ENCODE assay signal across 22 cellular contexts in genomic region chr1:156073110-156073693, GRCh38. TPM values are rescaled to one million over a fixed set of nuclear protein-coding genes. Genes with fewer than 3 reads are reported as not detected.
DNase-seq lines count a peak whose midpoint lies in the region; TF ChIP-seq lines count a peak whose summit lies in the region.
"Had no signal": no experiment of that assay in that cellular context is flagged by ENCODE, and none has a peak within 500 bp of the region (broad histone marks: within the 10 kb centered on the region; RNA-seq: fewer than 3 reads in every experiment).

No MANE protein-coding gene starts in this region.

- no peak overlapping the region for H4K8ac ChIP-seq in H9 (replicated peaks; ENCODE audit: insufficient read length, low read depth, low read length)

- no peak overlapping the region for H3K18ac ChIP-seq in H9 (ENCODE audit: insufficient read length, low read depth, low read length)

- CTCF ChIA-PET in OCI-LY7 (lab: Charles Lee; ENCODE audit: unreplicated experiment), result no interaction called here

- H3K23ac ChIP-seq in H9 (ENCODE audit: insufficient read length, low read depth, low read length), result no peak overlapping the region

- no peaks in the 10 kb centered on the region for H3K27me3 ChIP-seq in H9 (ENCODE audit: insufficient read depth, low read length)
- no peaks in the 10 kb centered on the region for H3K27me3 ChIP-seq in suprapubic skin
- H3K27me3 ChIP-seq: SJSA1 had no signal

- H3K9me2 ChIP-seq in OCI-LY7 (ENCODE audit: insufficient read depth, low read length), result no peaks in the 10 kb centered on the region

- H3K27ac ChIP-seq in H9 (ENCODE audit: insufficient read length, low read depth, low read length), result no peak overlapping the region
- peak overlapping the region; percentile 93 for H3K27ac ChIP-seq in SK-N-MC
- no peak overlapping the region for H3K27ac ChIP-seq in suprapubic skin
- no peak overlapping the region for H3K27ac ChIP-seq in OCI-LY7 (ENCODE audit: low read depth, low read length, poor library complexity, severe bottlenecking)
- H3K27ac ChIP-seq: RWPE1, SJSA1 had no signal

- no peak overlapping the region for H2BK20ac ChIP-seq in H9 (ENCODE audit: low read depth, low read length, poor library complexity, severe bottlenecking)

- H2BK5ac ChIP-seq in H9 (ENCODE audit: insufficient read length, low read length), result no peak overlapping the region

- H3K4me3 Mint-ChIP-seq in H9 (peak overlapping the region in 1 of 2 experiments; percentile 48; a peak in 2 of 5 replicates), progenitor cell of endocrine pancreas (ENCODE audit: low read depth) (no peak overlapping the region)
- H3K4me3 Mint-ChIP-seq: B cell; CD4-positive, CD25-positive, alpha-beta regulatory T cell had no signal

- no peaks in the 10 kb centered on the region for H3K9me3 Mint-ChIP-seq in H9
- H3K9me3 Mint-ChIP-seq in progenitor cell of endocrine pancreas (ENCODE audit: low read depth), result no peaks in the 10 kb centered on the region
- H3K9me3 Mint-ChIP-seq: CD4-positive, CD25-positive, alpha-beta regulatory T cell; IgD-negative memory B cell had no signal

- H3K36me3 Mint-ChIP-seq in H9 (ENCODE audit: insufficient read depth in 1 of 3, low read depth in 3 of 3) (peaks cover 13 to 60% (median 59%) of the 10 kb centered on the region in 3 experiments; a peak in 6 of 7 replicates), progenitor cell of endocrine pancreas (ENCODE audit: insufficient read depth) (peaks cover 26% of the 10 kb centered on the region)
- H3K36me3 Mint-ChIP-seq: CD4-positive, CD25-positive, alpha-beta regulatory T cell; IgD-negative memory B cell had no signal

- H2BK15ac ChIP-seq in H9 (ENCODE audit: low read depth, low read length), result no peak overlapping the region

- H3K4me3 ChIP-seq in SK-N-MC (peak overlapping the region; percentile 51), iPS-18c (ENCODE audit: insufficient read depth, low read depth, low read length) (peak overlapping the region; percentile 32; the same call in 1 of the 2 replicates), suprapubic skin (no peak overlapping the region), OCI-LY7 (ENCODE audit: low read depth, low read length, poor library complexity, severe bottlenecking) (no peak overlapping the region)
- H3K4me3 ChIP-seq: SJSA1 had no signal

- no peak overlapping the region for H3K4ac ChIP-seq in H9 (ENCODE audit: low read depth, low read length)

- no peak overlapping the region for H2AK5ac ChIP-seq in H9 (ENCODE audit: insufficient read length, low read length)

- peaks cover 67 to 78% of the 10 kb centered on the region in 2 experiments for H3K4me1 Mint-ChIP-seq in H9
- H3K4me1 Mint-ChIP-seq in progenitor cell of endocrine pancreas (ENCODE audit: low read depth), result peaks cover 41% of the 10 kb centered on the region
- H3K4me1 Mint-ChIP-seq: CD4-positive, CD25-positive, alpha-beta regulatory T cell had no signal

- no TSS peak for BruUV-seq in OCI-LY7 (replicated peaks; lab: Mats Ljungman, UMichigan)

- no peak overlapping the region; the same call in 1 of the 2 replicates for H3K14ac ChIP-seq in H9 (ENCODE audit: insufficient read depth, low read length)

- H3K4me2 ChIP-seq in H9 (ENCODE audit: insufficient read depth, insufficient read length, low read length), result no peak overlapping the region
- no peak overlapping the region for H3K4me2 ChIP-seq in OCI-LY7 (ENCODE audit: low read length)

- no CpG with 5 or more reads among the region's 1 CpG for WGBS in H9 (ENCODE audit: extremely low coverage, insufficient read length, low lambda C conversion rate)
- WGBS in suprapubic skin, result 67% methylated on average over 1 of the region's 1 CpG

- no peak overlapping the region for H3K56ac ChIP-seq in H9 (ENCODE audit: insufficient read length, low read depth, low read length)

- H3K9me3 ChIP-seq in H9 (ENCODE audit: control insufficient read depth, low read depth, low read length) (no peaks in the 10 kb centered on the region), SK-N-MC (ENCODE audit: low read depth, low read length) (no peaks in the 10 kb centered on the region), iPS-18c (ENCODE audit: control insufficient read depth, insufficient read depth, low read length) (no peaks in the 10 kb centered on the region), suprapubic skin (no peaks in the 10 kb centered on the region), OCI-LY7 (ENCODE audit: low read length) (no peaks in the 10 kb centered on the region)
- H3K9me3 ChIP-seq: Caco-2, SJSA1 had no signal

- H3K27ac Mint-ChIP-seq in H9 (peak overlapping the region in 2 of 3 experiments; percentile 75 to 94; a peak in 4 of 7 replicates), progenitor cell of endocrine pancreas (peak overlapping the region; percentile 92)
- H3K27ac Mint-ChIP-seq: B cell; CD4-positive, CD25-positive, alpha-beta regulatory T cell; IgD-negative memory B cell had no signal

- TF ChIP-seq POLR2A in suprapubic skin (IDR thresholded peaks at IDR 0.05), result no peak

- no peak for DNase-seq in H9
- DNase-seq in SK-N-MC (ENCODE audit: low read depth, low spot score), result no peak
- DNase-seq in progenitor cell of endocrine pancreas (ENCODE audit: low spot score, unreplicated experiment), result no peak
- DNase-seq in GF-D8 (lab: John Stamatoyannopoulos, UW), result no peak
- DNase-seq in suprapubic skin (ENCODE audit: low spot score in 2 of 2), result no peak
- no peak for DNase-seq in OCI-LY7 (ENCODE audit: low spot score)
- DNase-seq: Caco-2; CD4-positive, CD25-positive, alpha-beta regulatory T cell; EL; HCEC 1CT; Kasumi-1; MM.1S; NCI-H1105; NCI-H1694; NCI-H226; NCI-H526; OCI-M1 had no signal

- H2BK120ac ChIP-seq in H9 (ENCODE audit: low read depth, low read length, poor library complexity, severe bottlenecking), result no peak overlapping the region

- H3K79me2 ChIP-seq in H9 (ENCODE audit: insufficient read depth, low read length), result peaks cover 1% of the 10 kb centered on the region; the same call in 1 of the 2 replicates
- 0 out of 2 replicates have a peak, but pooled peaks cover 3% of the 10 kb centered on the region for H3K79me2 ChIP-seq in OCI-LY7 (ENCODE audit: insufficient read depth, low read depth, low read length)

- H3K36me3 ChIP-seq in SK-N-MC (ENCODE audit: insufficient read depth, low read length) (peaks cover 39% of the 10 kb centered on the region), suprapubic skin (peaks cover 14% of the 10 kb centered on the region), OCI-LY7 (ENCODE audit: insufficient read depth, low read length) (no peaks in the 10 kb centered on the region)

- no peak overlapping the region for H4K5ac ChIP-seq in H9 (ENCODE audit: insufficient read length, low read depth, low read length)

- no peak for TF ChIP-seq EP300 in suprapubic skin (IDR thresholded peaks at IDR 0.05)

- no peak for TF ChIP-seq CTCF in H9 (conservative IDR thresholded peaks at IDR 0.05)
- no peak for TF ChIP-seq CTCF in progenitor cell of endocrine pancreas (IDR thresholded peaks at IDR 0.05; ENCODE audit: unreplicated experiment)
- TF ChIP-seq CTCF in suprapubic skin (IDR thresholded peaks at IDR 0.05), result no peak
- TF ChIP-seq CTCF in OCI-LY7 (conservative IDR thresholded peaks at IDR 0.05; ENCODE audit: low read length), result no peak

- no peaks in the 10 kb centered on the region for H3K79me1 ChIP-seq in H9 (ENCODE audit: insufficient read depth, low read depth, low read length, poor library complexity, severe bottlenecking)

- H2BK12ac ChIP-seq in H9 (ENCODE audit: insufficient read length, low read depth, low read length), result no peak overlapping the region

- H4K91ac ChIP-seq in H9 (ENCODE audit: insufficient read length, low read depth, low read length), result no peak overlapping the region

- H3K4me1 ChIP-seq in H9 (ENCODE audit: insufficient read depth, low read length) (peaks cover 26% of the 10 kb centered on the region), suprapubic skin (peaks cover 20% of the 10 kb centered on the region), OCI-LY7 (ENCODE audit: insufficient read depth, low read length, poor library complexity, severe bottlenecking) (peaks cover 24% of the 10 kb centered on the region)
- H3K4me1 ChIP-seq: Caco-2, SJSA1 had no signal

- POLR2A ChIA-PET in OCI-LY7 (lab: Charles Lee), result interaction anchor here (0.6 kb wide), 1 partner anchor 394 kb away, joined by 3 read pairs; no protein-coding TSS in a partner anchor

- no peaks in the 10 kb centered on the region for H3K23me2 ChIP-seq in H9 (ENCODE audit: insufficient read length, low read depth, low read length, poor library complexity, severe bottlenecking)

- H3T11ph ChIP-seq in H9 (ENCODE audit: low read length), result no peak overlapping the region

- H4K20me1 ChIP-seq in H9 (ENCODE audit: control insufficient read depth, insufficient read depth, insufficient read length) (no peaks in the 10 kb centered on the region), OCI-LY7 (ENCODE audit: insufficient read depth, low read length) (no peaks in the 10 kb centered on the region)

- H3K9ac ChIP-seq in H9 (ENCODE audit: extremely low read depth, insufficient read length, low read length) (no peak overlapping the region), SK-N-MC (ENCODE audit: insufficient read length) (peak overlapping the region; percentile 57)

- H2AFZ ChIP-seq in H9 (ENCODE audit: low read length) (no peak overlapping the region), OCI-LY7 (ENCODE audit: low read length) (no peak overlapping the region)

- intact Hi-C loops in OCI-LY7 (cut with micrococcal nuclease; ENCODE audit: unreplicated experiment), result no loop called here

- H3K27me3 Mint-ChIP-seq in H9 (ENCODE audit: low read depth) (no peaks in the 10 kb centered on the region), progenitor cell of endocrine pancreas (no peaks in the 10 kb centered on the region)
- H3K27me3 Mint-ChIP-seq: B cell, IgD-negative memory B cell had no signal

RNA-seq across cellular contexts. Expression of gene MEX3A, which starts 9.1 kb away (rescaled TPM):
- total RNA-seq in H9 (2021) (64.6 and 68.0 TPM in 2 replicates), progenitor cell of endocrine pancreas (112 and 113 TPM in 2 replicates), suprapubic skin (1 to 10 TPM in 2 of 4 donors, under 1 TPM in 2; 0.42 to 2.7 (median 1.0) TPM), OCI-LY7 (2022) (5.3 and 5.5 TPM in 2 replicates)
- 4.5 and 5.3 TPM in 2 replicates for total RNA-seq in OCI-LY7 (2014; rRNA removed; shearing (Covaris generic))
- total RNA-seq: CD4-positive, CD25-positive, alpha-beta regulatory T cell had no signal

RNA-seq across cellular contexts. Expression of gene RAB25, which starts 12.2 kb away (rescaled TPM):
- 42.8 and 43.1 TPM in 2 replicates for total RNA-seq in H9 (2021)
- 93.8 and 99.1 TPM in 2 replicates for total RNA-seq in progenitor cell of endocrine pancreas
- 100 to 1,000 TPM; 150 to 284 (median 205) TPM for total RNA-seq in suprapubic skin
- total RNA-seq in OCI-LY7 (2014; rRNA removed; shearing (Covaris generic)), result not detected in 2 replicates
- total RNA-seq in OCI-LY7 (2022), result 0.48 TPM in 1 of 2 replicates, not detected in the other
- total RNA-seq: SJSA1 had no signal

RNA-seq across cellular contexts. Expression of gene LAMTOR2, which starts 18.6 kb away (rescaled TPM):
- total RNA-seq in H9 (2021) (50.6 and 55.0 TPM in 2 replicates), progenitor cell of endocrine pancreas (61.0 and 63.0 TPM in 2 replicates), suprapubic skin (10 to 100 TPM; 27.3 to 66.6 (median 57.7) TPM), OCI-LY7 (2022) (52.1 and 55.2 TPM in 2 replicates)
- total RNA-seq in OCI-LY7 (2014; rRNA removed; shearing (Covaris generic)), result 71.3 and 103 TPM in 2 replicates

RNA-seq across cellular contexts. Expression of gene UBQLN4, which starts 19.6 kb away (rescaled TPM):
- total RNA-seq in H9 (2021) (45.6 and 49.4 TPM in 2 replicates), progenitor cell of endocrine pancreas (94.2 and 97.8 TPM in 2 replicates), suprapubic skin (10 to 100 TPM; 32.7 to 42.7 (median 39.8) TPM), OCI-LY7 (2022) (37.1 and 40.3 TPM in 2 replicates)
- total RNA-seq in OCI-LY7 (2014; rRNA removed; shearing (Covaris generic)), result 20.8 and 33.2 TPM in 2 replicates

RNA-seq across cellular contexts. Expression of gene LMNA, which starts 41.3 kb away (rescaled TPM):
- total RNA-seq in H9 (2021), result 51.0 and 52.7 TPM in 2 replicates
- 83.5 and 92.7 TPM in 2 replicates for total RNA-seq in progenitor cell of endocrine pancreas
- total RNA-seq in suprapubic skin, result 100 to 1,000 TPM; 574 to 977 (median 714) TPM
- 12.9 and 14.3 TPM in 2 replicates for total RNA-seq in OCI-LY7 (2014; rRNA removed; shearing (Covaris generic))
- total RNA-seq in OCI-LY7 (2022), result 5.0 and 6.5 TPM in 2 replicates

Comparison
In these comparisons a context has a peak if more than half of its experiments do, and no peak if none do; other contexts are left out.
1. H3K4me3 ChIP-seq: peak in SK-N-MC (single experiment) and iPS-18c (single experiment); none in suprapubic skin (single experiment) and OCI-LY7 (single experiment).
2. RNA of gene MEX3A, which starts 9.1 kb away (total RNA-seq): 112 to 113 TPM in progenitor cell of endocrine pancreas and 64.6 to 68.0 TPM in H9; 4.5 to 5.5 TPM in OCI-LY7 and 0.42 to 2.7 TPM in suprapubic skin; every median in the first group is over 10 times any median in the second.
3. RNA of gene RAB25, which starts 12.2 kb away (total RNA-seq): 150 to 284 TPM in suprapubic skin, 93.8 to 99.1 TPM in progenitor cell of endocrine pancreas and 42.8 to 43.1 TPM in H9; 0.48 TPM in OCI-LY7; every median in the first group is over 10 times any median in the second.